Comparison of ENCODE assay signal across 8 cellular contexts in the genomic region with DNA sequence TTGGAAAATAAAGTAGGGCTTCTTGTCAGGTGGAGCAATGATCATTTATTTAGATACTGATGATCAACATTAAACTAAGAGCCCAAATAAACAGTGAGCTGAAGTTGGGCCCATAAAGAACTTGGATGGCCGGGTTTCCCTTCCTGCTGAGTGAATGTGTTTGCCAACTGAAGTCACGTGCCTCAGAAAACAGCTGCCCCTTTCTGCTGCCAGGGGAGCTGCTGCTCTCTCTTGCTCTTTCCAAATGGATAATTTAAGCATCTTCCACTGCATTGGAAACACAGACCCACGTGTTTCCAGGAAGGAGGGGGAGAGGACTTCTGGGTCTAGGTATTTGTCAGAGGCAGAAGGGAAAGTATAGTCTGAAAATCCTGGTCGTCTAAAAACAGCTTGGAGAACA. TPM values are rescaled to one million over a fixed set of nuclear protein-coding genes. Genes with fewer than 3 reads are reported as not detected.
DNase-seq lines count a peak whose midpoint lies in the region; ATAC-seq and TF ChIP-seq lines count a peak whose summit lies in the region.

No MANE protein-coding gene starts in this region.

- H3K9me3 ChIP-seq in left ventricle myocardium inferior (replicated peaks): no peaks in the 10 kb centered on the region
- H3K9me3 ChIP-seq in skeletal muscle satellite cell (replicated peaks; ENCODE audit: low read length): no peaks in the 10 kb centered on the region
- no peaks in the 10 kb centered on the region for H3K9me3 ChIP-seq in breast epithelium

- no peak for TF ChIP-seq POLR2A in breast epithelium (IDR thresholded peaks at IDR 0.05)

- H3K27ac ChIP-seq in left ventricle myocardium inferior (replicated peaks) (peak overlapping the region; percentile 47), breast epithelium (no peak overlapping the region)

- H3K36me3 ChIP-seq in left ventricle myocardium inferior (no peaks in the 10 kb centered on the region), skeletal muscle satellite cell (ENCODE audit: insufficient read depth, low read length) (no peaks in the 10 kb centered on the region), breast epithelium (no peaks in the 10 kb centered on the region)

- ATAC-seq in GM19455 (IDR thresholded peaks at IDR 0.05; ENCODE audit: unreplicated experiment) (no peak), GM21390 (IDR thresholded peaks at IDR 0.05; ENCODE audit: unreplicated experiment) (no peak)

- H3K4me3 ChIP-seq in left ventricle myocardium inferior: peak overlapping the region; percentile 10
- H3K4me3 ChIP-seq in skeletal muscle satellite cell (ENCODE audit: low read length): no peak overlapping the region
- no peak overlapping the region for H3K4me3 ChIP-seq in breast epithelium

- H3K4me2 ChIP-seq in skeletal muscle satellite cell (ENCODE audit: low read length): peak overlapping the region; percentile 19

- DNase-seq in M059J (ENCODE audit: low read depth): peak; percentile 50
- peak; percentile 81 to 92 for DNase-seq in SHP77 (lab: John Stamatoyannopoulos, UW)
- peak; percentile 60 for DNase-seq in left ventricle myocardium inferior
- no peak for DNase-seq in NAMALWA (ENCODE audit: low spot score)
- no peak for DNase-seq in breast epithelium (ENCODE audit: low spot score in 2 of 2)

- TF ChIP-seq CTCF in left ventricle myocardium inferior (IDR thresholded peaks at IDR 0.05; ENCODE audit: borderline replicate concordance) (peak; percentile 23), breast epithelium (IDR thresholded peaks at IDR 0.05) (no peak)

- H3K4me1 ChIP-seq in left ventricle myocardium inferior (peaks cover 27% of the 10 kb centered on the region), skeletal muscle satellite cell (ENCODE audit: control insufficient read depth, insufficient read depth, low read length) (peaks cover 10% of the 10 kb centered on the region), breast epithelium (no peaks in the 10 kb centered on the region)

- H3K27me3 ChIP-seq in left ventricle myocardium inferior (ENCODE audit: low read depth) (no peaks in the 10 kb centered on the region), skeletal muscle satellite cell (ENCODE audit: control insufficient read depth, insufficient read depth, low read length) (peaks cover 22% of the 10 kb centered on the region), breast epithelium (no peaks in the 10 kb centered on the region)

- no peak overlapping the region for H3K9ac ChIP-seq in skeletal muscle satellite cell (ENCODE audit: low read depth, low read length)

- intact Hi-C loops in left ventricle myocardium inferior (cut with micrococcal nuclease) (no loop called here), breast epithelium (cut with DNase I; ENCODE audit: low total_unique reads) (no loop called here)

RNA-seq across cellular contexts. Expression of a gene that starts 22.9 kb away (rescaled TPM):
- total RNA-seq in M059J (2014; rRNA removed; shearing (Covaris generic)): 3.6 and 6.5 TPM in 2 replicates
- total RNA-seq in left ventricle myocardium inferior (6.0 TPM), breast epithelium (10 to 100 TPM in 1 of 3 donors, 1 to 10 TPM in 2; 1.1 to 10.5 (median 6.1) TPM)
- total RNA-seq in skeletal muscle satellite cell (2012; rRNA removed): under 0.01 TPM in 2 replicates

Comparison
In these comparisons a context has a peak if more than half of its experiments do, and no peak if none do; other contexts are left out.
1. DNase-seq: peak in M059J (single experiment), SHP77 (2 of 2) and left ventricle myocardium inferior (single experiment); none in NAMALWA (single experiment) and breast epithelium (0 of 2).